27 cellular contexts compared by ENCODE assay signal in genomic region chr1:235491644-235492043, GRCh38.
"Had no signal": no experiment of that assay in that cellular context is flagged by ENCODE, and none has a peak within 500 bp of the region (broad histone marks: within the 10 kb centered on the region; RNA-seq: fewer than 3 reads in every experiment).

No MANE protein-coding gene starts in this region.

- H3K9me3 ChIP-seq: ascending aorta, esophagus muscularis mucosa, testis, transverse colon had no signal

- DNase-seq: activated CD4-positive, alpha-beta memory T cell treated with anti-CD3 and anti-CD28 coated beads for 36 hours; activated CD4-positive, alpha-beta T cell treated with anti-CD3 and anti-CD28 coated beads for 48 hours; activated CD8-positive, alpha-beta memory T cell treated with anti-CD3 and anti-CD28 coated beads, Interleukin-2, amount 50 U/mL, for 4 hours; activated gamma-delta T cell; activated naive CD4-positive, alpha-beta T cell treated with anti-CD3 and anti-CD28 coated beads, Interleukin-2, amount 10 ng/mL, durations not matched to agents 7 days and 5 days; activated naive CD8-positive, alpha-beta T cell treated with anti-CD3 and anti-CD28 coated beads, Interleukin-2, amount 10 ng/mL, durations not matched to agents 7 days and 5 days; activated T-cell treated with anti-CD3 and anti-CD28 coated beads, Interleukin-2, amount 50 U/mL, for 1 hour; central memory CD4-positive, alpha-beta T cell; foreskin melanocyte; glutamatergic neuron; islet precursor cell; naive B cell; right cardiac atrium; stimulated activated CD4-positive, alpha-beta T cell treated with anti-CD3 and anti-CD28 coated beads, Interleukin-2, amount 100 ng/mL, for 48 hours; stimulated activated naive CD8-positive, alpha-beta T cell treated with anti-CD3 and anti-CD28 coated beads, Interleukin-15, Interleukin-2, amounts not matched to agents 100 U/mL and 50 U/mL, for 24 hours; SW 1271; T-helper 9 cell; testis; transverse colon had no signal

- H3K4me1 ChIP-seq: ascending aorta, esophagus muscularis mucosa, testis, transverse colon had no signal

- ATAC-seq: right cardiac atrium; stimulated activated naive CD8-positive, alpha-beta T cell treated with anti-CD3 and anti-CD28 coated beads, Interleukin-15, Interleukin-2, amounts not matched to agents 100 U/mL and 50 U/mL, for 24 hours had no signal

- H3K4me3 Mint-ChIP-seq: activated CD4-positive, alpha-beta memory T cell treated with anti-CD3 and anti-CD28 coated beads for 36 hours; activated naive CD4-positive, alpha-beta T cell treated with anti-CD3 and anti-CD28 coated beads, Interleukin-2, amount 10 ng/mL, durations not matched to agents 7 days and 5 days; activated naive CD8-positive, alpha-beta T cell treated with anti-CD3 and anti-CD28 coated beads, Interleukin-2, amount 10 ng/mL, durations not matched to agents 7 days and 5 days; brain; mesothelial cell of epicardium; naive B cell; neural crest cell; T-helper 1 cell treated with Interleukin-12 subunit alpha and Interleukin-12 subunit beta and Interleukin-4 antibody, amounts not matched to agents 30 μg/mL and 1 μg/mL, for 36 hours had no signal

- H3K4me3 ChIP-seq: ascending aorta, esophagus muscularis mucosa, hepatocyte, testis, transverse colon had no signal

- H3K27me3 ChIP-seq: ascending aorta, esophagus muscularis mucosa, hepatocyte, testis, transverse colon had no signal

- H3K9me3 Mint-ChIP-seq: activated CD4-positive, alpha-beta memory T cell treated with anti-CD3 and anti-CD28 coated beads for 36 hours; activated naive CD4-positive, alpha-beta T cell treated with anti-CD3 and anti-CD28 coated beads, Interleukin-2, amount 10 ng/mL, durations not matched to agents 7 days and 5 days; activated naive CD8-positive, alpha-beta T cell treated with anti-CD3 and anti-CD28 coated beads, Interleukin-2, amount 10 ng/mL, durations not matched to agents 7 days and 5 days; brain; mesothelial cell of epicardium; naive B cell; neural crest cell; T-helper 1 cell treated with Interleukin-12 subunit alpha and Interleukin-12 subunit beta and Interleukin-4 antibody, amounts not matched to agents 30 μg/mL and 1 μg/mL, for 36 hours had no signal

- H3K4me1 Mint-ChIP-seq: brain, mesothelial cell of epicardium, naive B cell, neural crest cell had no signal

- H3K27ac Mint-ChIP-seq: activated naive CD4-positive, alpha-beta T cell treated with anti-CD3 and anti-CD28 coated beads, Interleukin-2, amount 10 ng/mL, durations not matched to agents 7 days and 5 days; activated naive CD8-positive, alpha-beta T cell treated with anti-CD3 and anti-CD28 coated beads, Interleukin-2, amount 10 ng/mL, durations not matched to agents 7 days and 5 days; mesothelial cell of epicardium; T-helper 1 cell treated with Interleukin-12 subunit alpha and Interleukin-12 subunit beta and Interleukin-4 antibody, amounts not matched to agents 30 μg/mL and 1 μg/mL, for 36 hours had no signal

- H3K27me3 Mint-ChIP-seq: activated CD4-positive, alpha-beta memory T cell treated with anti-CD3 and anti-CD28 coated beads for 36 hours; activated naive CD4-positive, alpha-beta T cell treated with anti-CD3 and anti-CD28 coated beads, Interleukin-2, amount 10 ng/mL, durations not matched to agents 7 days and 5 days; activated naive CD8-positive, alpha-beta T cell treated with anti-CD3 and anti-CD28 coated beads, Interleukin-2, amount 10 ng/mL, durations not matched to agents 7 days and 5 days; brain; naive B cell had no signal

- H3K27ac ChIP-seq: ascending aorta, esophagus muscularis mucosa, hepatocyte, testis, transverse colon, VCaP had no signal
